22 cellular contexts compared by ENCODE assay signal in the genomic region with DNA sequence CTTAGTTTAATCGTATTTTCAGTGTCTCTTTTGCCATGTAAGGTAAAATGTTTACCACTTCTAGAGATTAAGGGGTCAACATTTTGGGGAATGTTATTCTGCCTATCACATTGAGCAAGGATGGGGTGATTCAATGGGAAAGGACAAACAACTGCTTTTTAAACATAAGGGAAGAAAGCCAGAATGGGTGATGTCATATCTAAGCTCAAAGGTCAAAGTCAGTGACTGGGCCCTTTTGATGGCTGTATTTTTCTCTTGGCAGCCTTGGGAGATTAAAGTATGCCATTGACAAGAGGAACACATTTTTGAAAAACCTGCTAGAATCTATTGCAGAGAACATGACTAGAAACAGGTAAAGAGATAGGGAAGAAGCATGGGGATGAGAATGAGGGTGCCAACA.
"Had no signal": no experiment of that assay in that cellular context is flagged by ENCODE, and none has a peak within 500 bp of the region (broad histone marks: within the 10 kb centered on the region; RNA-seq: fewer than 3 reads in every experiment).

No MANE protein-coding gene starts in this region.

- H3K4me1 Mint-ChIP-seq: naive B cell, nephron progenitor cell had no signal

- H3K27ac ChIP-seq: colonic mucosa, heart left ventricle, left lung, lower lobe of right lung, psoas muscle had no signal

- H3K4me1 ChIP-seq: colonic mucosa, heart left ventricle, left lung, lower lobe of right lung, psoas muscle had no signal

- H3K27me3 Mint-ChIP-seq: naive B cell had no signal

- DNase-seq: colonic mucosa; dermis blood vessel endothelial cell; endodermal cell; erythroblast; foreskin melanocyte; heart left ventricle; hypothalamus; kidney glomerular epithelial cell; left lung; lower lobe of right lung; mesenchymal stem cell; naive B cell; nephron progenitor cell; psoas muscle; retina; stimulated activated CD4-positive, alpha-beta T cell treated with anti-CD3 and anti-CD28 coated beads, Interleukin-2, amount 100 ng/mL, for 48 hours; stimulated activated naive CD4-positive, alpha-beta T cell treated with Interleukin-2 at 50 U/mL for 16 hours; trophoblast cell had no signal

- H3K27me3 ChIP-seq: colonic mucosa, heart left ventricle, left lung had no signal

- H3K4me3 Mint-ChIP-seq: endodermal cell, nephron progenitor cell had no signal

- ATAC-seq: heart left ventricle, left lung, lower lobe of right lung, psoas muscle, sciatic nerve had no signal

- H3K36me3 ChIP-seq: colonic mucosa, heart left ventricle, left lung, lower lobe of right lung had no signal

- H3K36me3 Mint-ChIP-seq: naive B cell had no signal

- H3K9me3 ChIP-seq: colonic mucosa, psoas muscle had no signal

- H3K4me3 ChIP-seq: colonic mucosa, heart left ventricle, left lung, lower lobe of right lung, psoas muscle, smooth muscle cell had no signal

- H3K4me2 ChIP-seq: smooth muscle cell had no signal

- H3K27ac Mint-ChIP-seq: endodermal cell, naive B cell, nephron progenitor cell had no signal

- FAIRE-seq: endothelial cell of umbilical vein, islet of Langerhans had no signal
